Comparison of ENCODE assay signal across 30 cellular contexts in the genomic region with DNA sequence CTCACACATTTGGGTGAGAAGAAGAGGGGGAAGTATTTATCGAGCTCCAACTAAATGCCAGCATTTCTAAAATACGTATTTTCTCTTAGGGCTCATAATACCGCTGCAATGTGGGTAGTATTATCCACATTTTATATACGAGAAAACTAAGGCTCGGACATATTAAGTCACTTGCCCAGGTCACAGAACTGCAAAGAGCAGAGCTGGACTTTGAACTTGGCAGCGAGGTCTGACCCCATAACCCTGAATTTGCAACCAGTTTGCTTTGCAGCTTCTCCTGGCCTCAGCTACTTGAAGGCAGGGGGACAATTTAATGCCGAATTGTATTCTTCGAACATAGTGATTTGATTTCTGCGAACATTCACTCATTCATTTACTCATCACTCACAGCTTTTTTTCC.
"Had no signal": no experiment of that assay in that cellular context is flagged by ENCODE, and none has a peak within 500 bp of the region (broad histone marks: within the 10 kb centered on the region; RNA-seq: fewer than 3 reads in every experiment).

No MANE protein-coding gene starts in this region.

- H3K36me3 ChIP-seq: esophagus squamous epithelium, upper lobe of left lung, WERI-Rb-1 had no signal

- FAIRE-seq: astrocyte, keratinocyte had no signal

- H3K4me3 ChIP-seq: esophagus squamous epithelium, lung, mucosa of descending colon, skin epidermis, upper lobe of left lung had no signal

- H3K27ac ChIP-seq: WERI-Rb-1 had no signal

- H3K9me3 ChIP-seq: esophagus squamous epithelium, mucosa of descending colon, upper lobe of left lung had no signal

- DNase-seq: activated CD4-positive, alpha-beta memory T cell treated with anti-CD3 and anti-CD28 coated beads for 36 hours; activated CD4-positive, alpha-beta T cell treated with anti-CD3 and anti-CD28 coated beads, Interleukin-2, amount 10 ng/mL, durations not matched to agents 24 days and 14 days; activated CD8-positive, alpha-beta memory T cell treated with anti-CD3 and anti-CD28 coated beads, Interleukin-2, amount 50 U/mL, for 4 hours; activated gamma-delta T cell; activated naive CD4-positive, alpha-beta T cell treated with anti-CD3 and anti-CD28 coated beads, Interleukin-2, amount 10 ng/mL, durations not matched to agents 7 days and 5 days; activated naive CD8-positive, alpha-beta T cell treated with anti-CD3 and anti-CD28 coated beads, Interleukin-2, amount 10 ng/mL, durations not matched to agents 7 days and 5 days; activated T-cell treated with anti-CD3 and anti-CD28 coated beads, Interleukin-2, amount 50 U/mL, for 1 hour; central memory CD4-positive, alpha-beta T cell; dermis blood vessel endothelial cell; effector CD4-positive, alpha-beta T cell; esophagus squamous epithelium; foreskin melanocyte; left colon; mesendoderm; mucosa of descending colon; posterior cingulate gyrus; stimulated activated CD4-positive, alpha-beta T cell treated with anti-CD3 and anti-CD28 coated beads, Interleukin-12 subunit alpha, Interleukin-12 subunit beta, amount 100 ng/mL, for 4 hours; stimulated activated CD4-positive, alpha-beta T cell treated with anti-CD3 and anti-CD28 coated beads, Interleukin-4, amount 100 ng/mL, for 1 hour; stimulated activated naive CD8-positive, alpha-beta T cell treated with anti-CD3 and anti-CD28 coated beads, Interleukin-15, Interleukin-2, amounts not matched to agents 100 U/mL and 50 U/mL, for 24 hours; substantia nigra; T-helper 17 cell; T1000; upper lobe of left lung; WERI-Rb-1 had no signal

- ATAC-seq: activated CD4-positive, CD25-positive, alpha-beta regulatory T cell treated with anti-CD3 and anti-CD28 coated beads, Interleukin-2, amount 50 U/mL, for 24 hours; left colon; mucosa of descending colon; sciatic nerve; stimulated activated naive CD8-positive, alpha-beta T cell treated with anti-CD3 and anti-CD28 coated beads, Interleukin-15, Interleukin-2, amounts not matched to agents 100 U/mL and 50 U/mL, for 24 hours; T-helper 17 cell had no signal

- H3K27me3 ChIP-seq: esophagus squamous epithelium, upper lobe of left lung had no signal
